In the genomic region with DNA sequence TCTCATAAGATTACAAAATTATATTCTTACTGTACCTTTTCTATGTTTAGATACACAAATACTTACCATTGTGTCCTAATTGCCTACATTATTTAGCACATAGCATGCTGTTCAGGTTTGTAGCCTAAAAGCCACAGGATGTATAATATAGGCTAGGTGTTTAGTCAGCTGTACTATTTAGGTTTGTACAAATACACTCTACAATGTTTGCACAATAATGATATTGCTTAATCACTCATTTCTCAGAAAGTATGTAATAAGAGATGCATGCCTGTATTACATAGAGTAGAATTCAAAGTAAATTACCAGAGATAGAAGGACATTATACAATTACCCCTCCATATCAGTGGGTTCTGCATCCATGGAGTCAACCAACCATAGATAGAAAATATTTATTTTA, we compare ENCODE assay signal across 16 cellular contexts.
DNase-seq lines count a peak whose midpoint lies in the region; ATAC-seq and TF ChIP-seq lines count a peak whose summit lies in the region.
"Had no signal": no experiment of that assay in that cellular context is flagged by ENCODE, and none has a peak within 500 bp of the region (broad histone marks: within the 10 kb centered on the region; RNA-seq: fewer than 3 reads in every experiment).

No MANE protein-coding gene starts in this region.

- no peaks in the 10 kb centered on the region for H3F3A ChIP-seq in PC-3 (ENCODE audit: low read length, unreplicated experiment)

- no peaks in the 10 kb centered on the region for H3K27me3 ChIP-seq in PC-3 (ENCODE audit: low read length)
- no peaks in the 10 kb centered on the region for H3K27me3 ChIP-seq in effector memory CD4-positive, alpha-beta T cell (replicated peaks; ENCODE audit: control insufficient read depth, insufficient read depth, low read length, poor library complexity, severe bottlenecking)
- H3K27me3 ChIP-seq: neutrophil had no signal

- H2AFZ ChIP-seq in PC-3 (ENCODE audit: low read length): no peak overlapping the region

- no peaks in the 10 kb centered on the region for H3K9me2 ChIP-seq in PC-3 (replicated peaks; ENCODE audit: low read length)

- 0 out of 2 replicates have a peak overlapping the region, but pooled peaks have one; percentile 25 for H3K4me2 ChIP-seq in PC-3 (ENCODE audit: low read length)

- BruUV-seq in PC-3 (replicated peaks; lab: Mats Ljungman, UMichigan): no TSS peak

- H3K9me3 ChIP-seq in PC-3 (ENCODE audit: low read length): no peaks in the 10 kb centered on the region
- no peaks in the 10 kb centered on the region for H3K9me3 ChIP-seq in effector memory CD4-positive, alpha-beta T cell (ENCODE audit: control insufficient read depth, low read length)
- H3K9me3 ChIP-seq: mucosa of descending colon, neutrophil had no signal

- intact Hi-C loops in PC-3 (cut with micrococcal nuclease): loop anchor here (10.0 kb wide), 1 partner anchor 178 kb away; no protein-coding TSS in a partner anchor

- no peaks in the 10 kb centered on the region for H3K79me2 ChIP-seq in PC-3 (ENCODE audit: low read length)

- no peaks in the 10 kb centered on the region for H4K20me1 ChIP-seq in PC-3 (ENCODE audit: low read length)

- DNase-seq in DMS53 (lab: John Stamatoyannopoulos, UW): peak; percentile 84
- DNase-seq in NCI-H1105 treated with DMSO at 0.1 percent for 48 hours (lab: John Stamatoyannopoulos, UW): peak; percentile 71
- DNase-seq in PC-3: peak; percentile 75
- DNase-seq in fibroblast of mammary gland (ENCODE audit: low read depth): peak; percentile 75
- no peak for DNase-seq in effector memory CD4-positive, alpha-beta T cell
- no peak for DNase-seq in activated CD4-positive, CD25-positive, alpha-beta regulatory T cell (lab: John Stamatoyannopoulos, UW)
- DNase-seq in activated CD8-positive, alpha-beta memory T cell treated with anti-CD3 and anti-CD28 coated beads, Interleukin-2, amount 50 U/mL, for 4 hours: no peak
- DNase-seq: activated CD8-positive, alpha-beta T cell treated with anti-CD3 and anti-CD28 coated beads, Interleukin-2, amount 10 ng/mL, durations not matched to agents 7 days and 5 days; hippocampal formation; MM.1S; mucosa of descending colon had no signal

- H3K27ac ChIP-seq in PC-3 (ENCODE audit: low read length): no peak overlapping the region
- H3K27ac ChIP-seq in effector memory CD4-positive, alpha-beta T cell (ENCODE audit: insufficient read depth, low read length, poor library complexity, severe bottlenecking): no peak overlapping the region
- H3K27ac ChIP-seq: coronary artery, epithelial cell of prostate, neutrophil, VCaP had no signal

- no peaks in the 10 kb centered on the region for H3K36me3 ChIP-seq in PC-3 (ENCODE audit: low read depth, low read length)
- H3K36me3 ChIP-seq in effector memory CD4-positive, alpha-beta T cell (ENCODE audit: control insufficient read depth, insufficient read depth, low read length): no peaks in the 10 kb centered on the region
- H3K36me3 ChIP-seq: neutrophil had no signal

- POLR2A ChIA-PET in PC-3 (lab: Charles Lee; ENCODE audit: unreplicated experiment): no interaction called here

- peaks cover 26% of the 10 kb centered on the region for H3K4me1 ChIP-seq in PC-3 (ENCODE audit: insufficient read depth, low read length)
- no peaks in the 10 kb centered on the region for H3K4me1 ChIP-seq in effector memory CD4-positive, alpha-beta T cell (ENCODE audit: control insufficient read depth, insufficient read depth, low read length, poor library complexity, severe bottlenecking)

- ATAC-seq in PC-3: peak; percentile 90
- no peak for ATAC-seq in activated CD4-positive, CD25-positive, alpha-beta regulatory T cell treated with anti-CD3 and anti-CD28 coated beads, Interleukin-2, amount 50 U/mL, for 24 hours
- ATAC-seq: activated CD8-positive, alpha-beta T cell treated with anti-CD3 and anti-CD28 coated beads, Interleukin-2, amount 10 ng/mL, durations not matched to agents 7 days and 5 days; mucosa of descending colon had no signal

- H3K9ac ChIP-seq in PC-3 (ENCODE audit: low read length): no peak overlapping the region

- CTCF ChIA-PET in PC-3 (lab: Charles Lee): no interaction called here

- TF ChIP-seq CTCF in PC-3 (conservative IDR thresholded peaks at IDR 0.05; ENCODE audit: low read depth, low read length): no peak
- TF ChIP-seq CTCF in fibroblast of mammary gland (conservative IDR thresholded peaks at IDR 0.05; ENCODE audit: control insufficient read depth, insufficient read depth, low read depth, low read length): no peak

- no peak overlapping the region for H3K4me3 ChIP-seq in PC-3 (ENCODE audit: low read length)
- no peak overlapping the region for H3K4me3 ChIP-seq in fibroblast of mammary gland (ENCODE audit: control insufficient read depth, low read depth, low read length)
- no peak overlapping the region for H3K4me3 ChIP-seq in effector memory CD4-positive, alpha-beta T cell (ENCODE audit: insufficient read depth, low read depth, low read length, poor library complexity, severe bottlenecking)
- H3K4me3 ChIP-seq: coronary artery, mucosa of descending colon had no signal

Comparison
In these comparisons a context has a peak if more than half of its experiments do, and no peak if none do; other contexts are left out.
1. DNase-seq: peak in DMS53 (single experiment), NCI-H1105 treated with DMSO at 0.1 percent for 48 hours (single experiment), PC-3 (single experiment) and fibroblast of mammary gland (single experiment); none in effector memory CD4-positive, alpha-beta T cell (0 of 3), activated CD4-positive, CD25-positive, alpha-beta regulatory T cell (0 of 4) and activated CD8-positive, alpha-beta memory T cell treated with anti-CD3 and anti-CD28 coated beads, Interleukin-2, amount 50 U/mL, for 4 hours (single experiment).